In genomic region chr10:13161267-13162012, GRCh38 we compare ENCODE assay signal across 8 cellular contexts. TPM values are rescaled to one million over a fixed set of nuclear protein-coding genes. Genes with fewer than 3 reads are reported as not detected.
A peak's percentile ranks its signal among the peaks of the same experiment; 100 is the strongest.
DNase-seq lines count a peak whose midpoint lies in the region; ATAC-seq, FAIRE-seq and TF ChIP-seq lines count a peak whose summit lies in the region.

Gene MCM10 (plus strand): TSS chr10:13161558. CDS start chr10:13164203, 2,645 bp downstream.

- TF ChIP-seq CTCF in endodermal cell (conservative IDR thresholded peaks at IDR 0.05), result peak; percentile 92

- no peaks in the 10 kb centered on the region for H3K9me3 Mint-ChIP-seq in endodermal cell

- H3K4me3 Mint-ChIP-seq in endodermal cell, result peak within 1 kb of the TSS; percentile 70

- H3K27me3 Mint-ChIP-seq in endodermal cell (ENCODE audit: insufficient read depth), result no peaks in the 10 kb centered on the region

- no peaks in the 10 kb centered on the region for H3K27me3 ChIP-seq in endodermal cell (ENCODE audit: control insufficient read depth, insufficient read depth, low read length, poor library complexity, severe bottlenecking)

- H3K9ac ChIP-seq in endodermal cell (ENCODE audit: extremely low read depth, low read length, poor library complexity, severe bottlenecking), result peak within 1 kb of the TSS; percentile 85

- 1% methylated on average over 28 to 59 of the region's 59 CpGs for WGBS in endodermal cell (ENCODE audit: insufficient coverage in 1 of 2, insufficient read length in 1 of 2), 2 experiments

- peak; percentile 92 for FAIRE-seq in HTR-8/SVneo (lab: Jason Lieb, UNC)

- peaks cover 9% of the 10 kb centered on the region for H3K36me3 ChIP-seq in endodermal cell (ENCODE audit: control insufficient read depth, insufficient read depth, low read length)

- peak; percentile 99 for ATAC-seq in GM21367 (IDR thresholded peaks at IDR 0.05; ENCODE audit: unreplicated experiment)

- peak within 1 kb of the TSS; percentile 77 for H3K27ac Mint-ChIP-seq in endodermal cell

- in situ Hi-C loops in Caki2 (cut with HindIII; ENCODE audit: low pct_unique_long_range_greater_than_20kb, low sequenced_read_pairs), result no loop called here

- H3K4me1 Mint-ChIP-seq in endodermal cell, result peaks cover 10% of the 10 kb centered on the region

- H3K36me3 Mint-ChIP-seq in endodermal cell (ENCODE audit: low read depth), result peaks cover 6% of the 10 kb centered on the region

- H3K4me1 ChIP-seq in endodermal cell (ENCODE audit: control insufficient read depth, insufficient read depth, low read length), result no peaks in the 10 kb centered on the region

- H3K9me3 ChIP-seq in endodermal cell (ENCODE audit: control insufficient read depth, low read length), result no peaks in the 10 kb centered on the region

- peak; percentile 97 for DNase-seq in Caki2 (ENCODE audit: low read depth)
- DNase-seq in HTR-8/SVneo (ENCODE audit: insufficient read length, low spot score), result peak; percentile 98
- peak; percentile 97 for DNase-seq in NOMO-1 treated with DMSO at 0.1 percent for 48 hours (lab: John Stamatoyannopoulos, UW; ENCODE audit: unreplicated experiment)
- DNase-seq in activated CD8-positive, alpha-beta memory T cell treated with anti-CD3 and anti-CD28 coated beads for 4 hours (ENCODE audit: low read depth in 2 of 2), result peak; percentile 95
- DNase-seq in endodermal cell, result peak; percentile 100
- peak; percentile 97 for DNase-seq in mesenteric fat pad (ENCODE audit: low spot score)
- peak; percentile 91 for DNase-seq in stimulated activated CD8-positive, alpha-beta memory T cell treated with anti-CD3 and anti-CD28 coated beads, Interleukin-15, amount 100 ng/mL, for 24 hours (ENCODE audit: low read depth)

- peak within 1 kb of the TSS; percentile 97 for H3K4me3 ChIP-seq in endodermal cell (ENCODE audit: low read length)

- H3K27ac ChIP-seq in endodermal cell (ENCODE audit: low read depth, low read length), result peak within 1 kb of the TSS; percentile 53

RNA-seq across cellular contexts. Expression of gene MCM10, which starts in this region (rescaled TPM):
- 19.9 and 47.0 TPM in 2 replicates for total RNA-seq in Caki2 (2014; rRNA removed; shearing (Covaris generic); ENCODE audit: low replicate concordance)
- 10 to 100 TPM; 38.2 to 44.8 TPM for total RNA-seq in endodermal cell
- 22.4 TPM for polyA plus RNA-seq in endodermal cell (2013, experiment 1 of 2)
- 20.1 TPM for polyA plus RNA-seq in endodermal cell (2013, experiment 2 of 2)
- total RNA-seq in mesenteric fat pad, result 1.2 TPM

Comparison
In these comparisons a context has a peak if more than half of its experiments do, and no peak if none do; other contexts are left out.
1. Peak in every context shown above with its lines: DNase-seq, ATAC-seq, H3K4me3 ChIP-seq and H3K27ac ChIP-seq.